2 cellular contexts compared by ENCODE assay signal in the genomic region with DNA sequence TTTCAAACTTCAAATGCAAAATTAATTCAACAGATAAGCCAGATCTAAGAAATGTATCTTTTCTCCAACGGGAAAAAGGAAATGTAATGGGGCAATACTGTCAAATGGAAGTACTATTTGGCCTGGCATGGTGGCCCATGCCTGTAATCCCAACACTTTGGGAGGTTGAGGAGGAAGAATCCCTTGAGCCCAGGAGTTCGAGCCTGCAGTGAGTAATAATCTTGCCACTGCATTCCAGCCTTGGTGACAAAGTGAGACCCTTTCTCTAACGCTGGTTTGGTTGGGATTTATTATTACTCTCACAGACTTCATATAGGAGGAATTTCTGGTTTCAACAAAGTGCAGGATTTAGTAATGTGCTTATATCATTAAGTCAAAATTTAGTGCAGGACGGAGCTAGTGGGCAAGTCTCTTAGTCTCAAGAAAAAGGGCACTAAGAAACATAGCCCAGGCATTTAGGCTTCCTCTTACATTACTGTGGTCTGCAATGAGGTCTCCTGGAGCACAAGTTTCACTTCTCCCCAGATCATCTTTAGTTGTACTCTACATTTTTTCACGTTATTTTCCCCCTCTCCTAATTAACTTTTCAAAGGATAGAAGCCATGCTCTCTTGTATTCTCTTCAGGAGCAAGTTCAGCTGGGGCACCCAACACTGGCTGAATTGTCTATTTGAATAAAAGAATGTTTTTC.
TF ChIP-seq lines count a peak whose summit lies in the region.

No MANE protein-coding gene starts in this region.

TF ChIP-seq in HepG2, 621 proteins besides CTCF, POLR2A, EP300 and RAD21:
- TF ChIP-seq ZNF335 (CRISPR knock-in tag; IDR thresholded peaks at IDR 0.05) (no peak), NKX3-1 (CRISPR knock-in tag; IDR thresholded peaks at IDR 0.05) (no peak), FOXM1 (CRISPR knock-in tag; IDR thresholded peaks at IDR 0.05) (no peak), TP53 (CRISPR knock-in tag; conservative IDR thresholded peaks at IDR 0.05) (no peak), ZNF33B (CRISPR knock-in tag; IDR thresholded peaks at IDR 0.05) (no peak), HOXA5 (CRISPR knock-in tag; IDR thresholded peaks at IDR 0.05) (no peak), HNRNPK (IDR thresholded peaks at IDR 0.05; ENCODE audit: low read depth, low read length, poor library complexity, severe bottlenecking) (no peak), RBM22 (optimal IDR thresholded peaks at IDR 0.05; ENCODE audit: low read length) (peak; percentile 78), ZNF670 (CRISPR knock-in tag; IDR thresholded peaks at IDR 0.05; ENCODE audit: borderline replicate concordance) (no peak), POLR2G (IDR thresholded peaks at IDR 0.05; ENCODE audit: low read depth, low read length) (peak; percentile 48; the same call in 1 of the 2 replicates), ZBTB38 (CRISPR knock-in tag; IDR thresholded peaks at IDR 0.05) (no peak), ZNF34 (CRISPR knock-in tag; IDR thresholded peaks at IDR 0.05; ENCODE audit: borderline replicate concordance) (no peak), NFKB2 (CRISPR knock-in tag; IDR thresholded peaks at IDR 0.05; ENCODE audit: borderline replicate concordance) (no peak), ZNF773 (CRISPR knock-in tag; IDR thresholded peaks at IDR 0.05; ENCODE audit: borderline replicate concordance) (no peak)
- TF ChIP-seq, protein P1, sequence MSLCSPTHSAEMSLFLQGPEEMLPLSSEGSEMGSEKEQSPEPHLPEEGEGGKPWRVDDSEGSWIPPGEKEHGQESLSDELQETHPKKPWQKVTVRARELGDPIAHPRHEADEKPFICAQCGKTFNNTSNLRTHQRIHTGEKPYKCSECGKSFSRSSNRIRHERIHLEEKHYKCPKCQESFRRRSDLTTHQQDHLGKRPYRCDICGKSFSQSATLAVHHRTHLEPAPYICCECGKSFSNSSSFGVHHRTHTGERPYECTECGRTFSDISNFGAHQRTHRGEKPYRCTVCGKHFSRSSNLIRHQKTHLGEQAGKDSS (CRISPR knock-in tag; IDR thresholded peaks at IDR 0.05; ENCODE audit: borderline replicate concordance, low read depth), result no peak

TF ChIP-seq in K562, 482 proteins besides CTCF, POLR2A, EP300 and RAD21:
- peak; percentile 14; the same call in 1 of the 2 replicates for TF ChIP-seq TEAD4 (IDR thresholded peaks at IDR 0.05; ENCODE audit: low read length)
- TF ChIP-seq TEAD4 (CRISPR knock-in tag; IDR thresholded peaks at IDR 0.05; ENCODE audit: borderline replicate concordance), result no peak
- TF ChIP-seq ZNF121 (CRISPR knock-in tag; conservative IDR thresholded peaks at IDR 0.05), result no peak
- no peak for TF ChIP-seq GABPA (tag; conservative IDR thresholded peaks at IDR 0.05; ENCODE audit: low read depth)
- no peak for TF ChIP-seq TCFL5 (CRISPR knock-in tag; conservative IDR thresholded peaks at IDR 0.05)
- TF ChIP-seq POLR2B (IDR thresholded peaks at IDR 0.05; ENCODE audit: low read depth, partially characterized antibody), result peak; percentile 8
